Comparison of ENCODE assay signal across 8 cellular contexts in genomic region chr6:87590989-87591388, GRCh38. TPM values are rescaled to one million over a fixed set of nuclear protein-coding genes. Genes with fewer than 3 reads are reported as not detected.
DNase-seq lines count a peak whose midpoint lies in the region; ATAC-seq and TF ChIP-seq lines count a peak whose summit lies in the region.

No MANE protein-coding gene starts in this region.

- H3K9me3 Mint-ChIP-seq in WTC11, result no peaks in the 10 kb centered on the region

- H3K27ac ChIP-seq in HL-60 (replicated peaks) (peak overlapping the region; percentile 75), hepatocyte (no peak overlapping the region), smooth muscle cell (ENCODE audit: low read depth) (no peak overlapping the region)

- H2AFZ ChIP-seq in hepatocyte, result no peak overlapping the region
- no peak overlapping the region for H2AFZ ChIP-seq in smooth muscle cell (ENCODE audit: low read depth)

- no peaks in the 10 kb centered on the region for H3K9me2 ChIP-seq in hepatocyte (replicated peaks; ENCODE audit: insufficient read depth)

- H4K20me1 ChIP-seq in hepatocyte (ENCODE audit: insufficient read depth, poor library complexity, severe bottlenecking) (peaks cover 13% of the 10 kb centered on the region), smooth muscle cell (ENCODE audit: low read depth) (peaks cover 32% of the 10 kb centered on the region)

- H3K27me3 ChIP-seq in HL-60 (ENCODE audit: insufficient read depth, poor library complexity, severe bottlenecking), result no peaks in the 10 kb centered on the region
- H3K27me3 ChIP-seq in hepatocyte, result no peaks in the 10 kb centered on the region
- H3K27me3 ChIP-seq in smooth muscle cell (ENCODE audit: low read depth), result no peaks in the 10 kb centered on the region

- peaks cover 27% of the 10 kb centered on the region for H3K4me1 Mint-ChIP-seq in WTC11

- TF ChIP-seq CTCF in HL-60 (IDR thresholded peaks at IDR 0.05; ENCODE audit: insufficient read depth, low read length) (no peak), WTC11 (IDR thresholded peaks at IDR 0.05) (no peak), hepatocyte (IDR thresholded peaks at IDR 0.05; ENCODE audit: poor library complexity) (no peak), smooth muscle cell (IDR thresholded peaks at IDR 0.05; ENCODE audit: borderline replicate concordance, insufficient read depth, poor library complexity, severe bottlenecking) (no peak)

- peaks cover 20% of the 10 kb centered on the region for H3K36me3 Mint-ChIP-seq in WTC11

- CTCF ChIA-PET in WTC11 (lab: Charles Lee), result no interaction called here

- peak overlapping the region; percentile 94 for H3K4me3 Mint-ChIP-seq in WTC11

- peak overlapping the region; percentile 82 for H3K9ac ChIP-seq in smooth muscle cell (ENCODE audit: low read depth)

- H3K79me2 ChIP-seq in hepatocyte, result peaks cover 70% of the 10 kb centered on the region
- peaks cover 72% of the 10 kb centered on the region for H3K79me2 ChIP-seq in smooth muscle cell (ENCODE audit: low read depth)

- H3K27ac Mint-ChIP-seq in WTC11, result peak overlapping the region; percentile 96; the same call in 1 of the 2 replicates

- H3K36me3 ChIP-seq in hepatocyte (replicated peaks; ENCODE audit: insufficient read depth, low read depth), result no peaks in the 10 kb centered on the region
- H3K36me3 ChIP-seq in smooth muscle cell (ENCODE audit: low read depth), result no peaks in the 10 kb centered on the region

- POLR2A ChIA-PET in WTC11 (lab: Charles Lee), result no interaction called here

- H3K9me3 ChIP-seq in hepatocyte (ENCODE audit: low read depth) (no peaks in the 10 kb centered on the region), smooth muscle cell (replicated peaks; ENCODE audit: low read depth) (no peaks in the 10 kb centered on the region)

- H3K27me3 Mint-ChIP-seq in WTC11 (ENCODE audit: low read depth), result no peaks in the 10 kb centered on the region

- H3K4me1 ChIP-seq in hepatocyte (ENCODE audit: insufficient read depth), result peaks cover 25% of the 10 kb centered on the region
- peaks cover 17% of the 10 kb centered on the region for H3K4me1 ChIP-seq in smooth muscle cell (ENCODE audit: low read depth)

- ATAC-seq in WTC11 (no peak), HG02938 (IDR thresholded peaks at IDR 0.05; ENCODE audit: unreplicated experiment) (no peak)

- H3F3A ChIP-seq in smooth muscle cell (ENCODE audit: low read depth), result no peaks in the 10 kb centered on the region

- WGBS in hepatocyte (ENCODE audit: low lambda C conversion rate, missing lambda C conversion rate), result 70% methylated on average over 4 of the region's 4 CpGs
- WGBS in smooth muscle cell (ENCODE audit: low lambda C conversion rate), result 67% methylated on average over 4 of the region's 4 CpGs

- H3K4me2 ChIP-seq in hepatocyte (peak overlapping the region; percentile 87), smooth muscle cell (peak overlapping the region; percentile 96)

- DNase-seq in HL-60 (ENCODE audit: low read depth in 1 of 2, low spot score in 1 of 2) (no peak), WTC11 (ENCODE audit: low spot score) (no peak), hepatocyte (ENCODE audit: low spot score) (no peak), smooth muscle cell (lab: John Stamatoyannopoulos, UW; ENCODE audit: unreplicated experiment) (no peak), NCI-H146 (lab: John Stamatoyannopoulos, UW) (no peak), NCI-H510A treated with DMSO at 0.1 percent for 48 hours (lab: John Stamatoyannopoulos, UW) (no peak), putamen (ENCODE audit: low spot score) (no peak)

- peak overlapping the region; percentile 61 for H3K4me3 ChIP-seq in HL-60 (replicated peaks; ENCODE audit: insufficient read depth, low read length)
- peak overlapping the region; percentile 80 for H3K4me3 ChIP-seq in hepatocyte
- peak overlapping the region; percentile 90 for H3K4me3 ChIP-seq in smooth muscle cell

TF ChIP-seq in WTC11, 78 proteins besides CTCF, POLR2A, EP300 and RAD21 (continues in another document):
- TF ChIP-seq, protein P1, sequence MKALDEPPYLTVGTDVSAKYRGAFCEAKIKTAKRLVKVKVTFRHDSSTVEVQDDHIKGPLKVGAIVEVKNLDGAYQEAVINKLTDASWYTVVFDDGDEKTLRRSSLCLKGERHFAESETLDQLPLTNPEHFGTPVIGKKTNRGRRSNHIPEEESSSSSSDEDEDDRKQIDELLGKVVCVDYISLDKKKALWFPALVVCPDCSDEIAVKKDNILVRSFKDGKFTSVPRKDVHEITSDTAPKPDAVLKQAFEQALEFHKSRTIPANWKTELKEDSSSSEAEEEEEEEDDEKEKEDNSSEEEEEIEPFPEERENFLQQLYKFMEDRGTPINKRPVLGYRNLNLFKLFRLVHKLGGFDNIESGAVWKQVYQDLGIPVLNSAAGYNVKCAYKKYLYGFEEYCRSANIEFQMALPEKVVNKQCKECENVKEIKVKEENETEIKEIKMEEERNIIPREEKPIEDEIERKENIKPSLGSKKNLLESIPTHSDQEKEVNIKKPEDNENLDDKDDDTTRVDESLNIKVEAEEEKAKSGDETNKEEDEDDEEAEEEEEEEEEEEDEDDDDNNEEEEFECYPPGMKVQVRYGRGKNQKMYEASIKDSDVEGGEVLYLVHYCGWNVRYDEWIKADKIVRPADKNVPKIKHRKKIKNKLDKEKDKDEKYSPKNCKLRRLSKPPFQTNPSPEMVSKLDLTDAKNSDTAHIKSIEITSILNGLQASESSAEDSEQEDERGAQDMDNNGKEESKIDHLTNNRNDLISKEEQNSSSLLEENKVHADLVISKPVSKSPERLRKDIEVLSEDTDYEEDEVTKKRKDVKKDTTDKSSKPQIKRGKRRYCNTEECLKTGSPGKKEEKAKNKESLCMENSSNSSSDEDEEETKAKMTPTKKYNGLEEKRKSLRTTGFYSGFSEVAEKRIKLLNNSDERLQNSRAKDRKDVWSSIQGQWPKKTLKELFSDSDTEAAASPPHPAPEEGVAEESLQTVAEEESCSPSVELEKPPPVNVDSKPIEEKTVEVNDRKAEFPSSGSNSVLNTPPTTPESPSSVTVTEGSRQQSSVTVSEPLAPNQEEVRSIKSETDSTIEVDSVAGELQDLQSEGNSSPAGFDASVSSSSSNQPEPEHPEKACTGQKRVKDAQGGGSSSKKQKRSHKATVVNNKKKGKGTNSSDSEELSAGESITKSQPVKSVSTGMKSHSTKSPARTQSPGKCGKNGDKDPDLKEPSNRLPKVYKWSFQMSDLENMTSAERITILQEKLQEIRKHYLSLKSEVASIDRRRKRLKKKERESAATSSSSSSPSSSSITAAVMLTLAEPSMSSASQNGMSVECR (CRISPR knock-in tag; IDR thresholded peaks at IDR 0.05; ENCODE audit: borderline replicate concordance), result no peak
- TF ChIP-seq MLX (CRISPR knock-in tag; IDR thresholded peaks at IDR 0.05), result no peak
- TF ChIP-seq ATF2 (CRISPR knock-in tag; IDR thresholded peaks at IDR 0.05; ENCODE audit: borderline replicate concordance, low read depth), result no peak
- no peak for TF ChIP-seq OVOL2 (CRISPR knock-in tag; IDR thresholded peaks at IDR 0.05; ENCODE audit: borderline replicate concordance)
- TF ChIP-seq FOXK1 (CRISPR knock-in tag; IDR thresholded peaks at IDR 0.05), result no peak
- TF ChIP-seq MAX (CRISPR knock-in tag; IDR thresholded peaks at IDR 0.05), result no peak
- no peak for TF ChIP-seq IRF1 (CRISPR knock-in tag; IDR thresholded peaks at IDR 0.05)
- no peak for TF ChIP-seq SMAD4 (CRISPR knock-in tag; IDR thresholded peaks at IDR 0.05)

RNA-seq across cellular contexts. Expression of gene ORC3, which starts 1.1 kb away (rescaled TPM):
- 46.7 to 50.7 TPM (median 48.4 TPM) in 3 replicates for total RNA-seq in WTC11 (2021)
- 24.2 and 27.5 TPM in 2 replicates for total RNA-seq in hepatocyte
- 19.6 and 20.9 TPM in 2 replicates for polyA plus RNA-seq in hepatocyte
- total RNA-seq in smooth muscle cell, result 37.1 and 41.8 TPM in 2 replicates
- 23.3 and 23.4 TPM in 2 replicates for polyA plus RNA-seq in smooth muscle cell

RNA-seq across cellular contexts. Expression of gene RARS2, which starts 1.2 kb away (rescaled TPM):
- 31.8 to 33.3 TPM (median 32.9 TPM) in 3 replicates for total RNA-seq in WTC11 (2021)
- total RNA-seq in hepatocyte, result 53.2 and 55.7 TPM in 2 replicates
- polyA plus RNA-seq in hepatocyte, result 64.2 and 75.0 TPM in 2 replicates
- 43.1 and 51.0 TPM in 2 replicates for total RNA-seq in smooth muscle cell
- 52.5 and 68.9 TPM in 2 replicates for polyA plus RNA-seq in smooth muscle cell
